13 cellular contexts compared by ENCODE assay signal in genomic region chr5:80962630-80963520, GRCh38. TPM values are rescaled to one million over a fixed set of nuclear protein-coding genes. Genes with fewer than 3 reads are reported as not detected.
A peak's percentile ranks its signal among the peaks of the same experiment; 100 is the strongest.
DNase-seq lines count a peak whose midpoint lies in the region; ATAC-seq, FAIRE-seq and TF ChIP-seq lines count a peak whose summit lies in the region.
"Had no signal": no experiment of that assay in that cellular context is flagged by ENCODE, and none has a peak within 500 bp of the region (broad histone marks: within the 10 kb centered on the region; RNA-seq: fewer than 3 reads in every experiment).

No MANE protein-coding gene starts in this region.

- peaks cover 2 to 4% of the 10 kb centered on the region in 2 experiments for H3K4me1 ChIP-seq in trophoblast cell (ENCODE audit: control insufficient read depth in 1 of 2, insufficient read depth in 2 of 2, low read length in 2 of 2)

- no peak overlapping the region for H4K12ac ChIP-seq in trophoblast cell (ENCODE audit: low read depth, low read length)

- H2BK12ac ChIP-seq in trophoblast cell (ENCODE audit: low read length) = no peak overlapping the region

- POLR2A ChIA-PET in activated naive CD8-positive, alpha-beta T cell treated with anti-CD3 and anti-CD28 coated beads, Interleukin-2, amount 10 ng/mL, durations not matched to agents 7 days and 5 days (lab: Charles Lee) = interaction anchor here (1.0 kb wide), 1 partner anchor 44 kb away, joined by 3 read pairs; no protein-coding TSS in a partner anchor

- no peak for DNase-seq in T-helper 2 cell treated with Interferon-gamma antibody and Interleukin-4, amounts not matched to agents 5 μg/mL and 100 μg/mL, for 36 hours (ENCODE audit: low spot score)
- DNase-seq in T-helper 2 cell (no peak), H54 (ENCODE audit: insufficient read length, low spot score) (no peak), trophoblast cell (no peak), WERI-Rb-1 (no peak), DMS79 (lab: John Stamatoyannopoulos, UW) (no peak)
- DNase-seq in activated naive CD8-positive, alpha-beta T cell treated with anti-CD3 and anti-CD28 coated beads, Interleukin-2, amount 10 ng/mL, durations not matched to agents 7 days and 5 days = no peak
- DNase-seq in stimulated activated naive B cell treated with anti-CD40 and anti-IgM and Interleukin-4, amounts not matched to agents 10 μg/mL and 1 μg/mL and 100 μg/mL, for 72 hours = no peak
- DNase-seq: NCI-H187 treated with DMSO at 0.1 percent for 48 hours, NCI-H774, nephron progenitor cell had no signal

- H3K9me3 Mint-ChIP-seq in T-helper 2 cell treated with Interferon-gamma antibody and Interleukin-4, amounts not matched to agents 5 μg/mL and 100 μg/mL, for 36 hours = no peaks in the 10 kb centered on the region
- no peaks in the 10 kb centered on the region for H3K9me3 Mint-ChIP-seq in activated naive CD8-positive, alpha-beta T cell treated with anti-CD3 and anti-CD28 coated beads, Interleukin-2, amount 10 ng/mL, durations not matched to agents 7 days and 5 days
- H3K9me3 Mint-ChIP-seq in stimulated activated naive B cell treated with anti-CD40 and anti-IgM and Interleukin-4, amounts not matched to agents 10 μg/mL and 1 μg/mL and 100 μg/mL, for 72 hours = no peaks in the 10 kb centered on the region
- H3K9me3 Mint-ChIP-seq: nephron progenitor cell had no signal

- no peak overlapping the region for H3K18ac ChIP-seq in trophoblast cell (ENCODE audit: low read length)

- H3K4me1 Mint-ChIP-seq in T-helper 2 cell treated with Interferon-gamma antibody and Interleukin-4, amounts not matched to agents 5 μg/mL and 100 μg/mL, for 36 hours (ENCODE audit: low read depth) = peaks cover 46% of the 10 kb centered on the region
- H3K4me1 Mint-ChIP-seq in activated naive CD8-positive, alpha-beta T cell treated with anti-CD3 and anti-CD28 coated beads, Interleukin-2, amount 10 ng/mL, durations not matched to agents 7 days and 5 days = peaks cover 45% of the 10 kb centered on the region
- peaks cover 13 to 19% of the 10 kb centered on the region in 2 donors for H3K4me1 Mint-ChIP-seq in stimulated activated naive B cell treated with anti-CD40 and anti-IgM and Interleukin-4, amounts not matched to agents 10 μg/mL and 1 μg/mL and 100 μg/mL, for 72 hours

- H4K91ac ChIP-seq in trophoblast cell (ENCODE audit: low read depth, low read length) = no peak overlapping the region

- no peak for ATAC-seq in activated naive CD8-positive, alpha-beta T cell treated with anti-CD3 and anti-CD28 coated beads, Interleukin-2, amount 10 ng/mL, durations not matched to agents 7 days and 5 days (ENCODE audit: low read depth)
- ATAC-seq in stimulated activated naive B cell treated with anti-CD40 and anti-IgM and Interleukin-4, amounts not matched to agents 10 μg/mL and 1 μg/mL and 100 μg/mL, for 72 hours (replicated peaks) = no peak

- no CpG with 5 or more reads among the region's 2 CpGs for WGBS in trophoblast cell (ENCODE audit: extremely low coverage, insufficient coverage, insufficient read length)

- H3K9me3 ChIP-seq in trophoblast cell (ENCODE audit: insufficient read depth, low read depth, low read length) (peaks cover 2% of the 10 kb centered on the region), WERI-Rb-1 (ENCODE audit: severe bottlenecking) (peaks cover 2% of the 10 kb centered on the region)

- H3K27ac ChIP-seq in trophoblast cell (ENCODE audit: low read depth, low read length) (no peak overlapping the region), WERI-Rb-1 (no peak overlapping the region)

- H3K27me3 ChIP-seq in trophoblast cell (ENCODE audit: insufficient read depth, low read length) = no peaks in the 10 kb centered on the region
- no peaks in the 10 kb centered on the region for H3K27me3 ChIP-seq in WERI-Rb-1 (ENCODE audit: insufficient read depth, low read depth, severe bottlenecking)

- H3K36me3 Mint-ChIP-seq in T-helper 2 cell treated with Interferon-gamma antibody and Interleukin-4, amounts not matched to agents 5 μg/mL and 100 μg/mL, for 36 hours (ENCODE audit: low read depth) = no peaks in the 10 kb centered on the region
- H3K36me3 Mint-ChIP-seq in activated naive CD8-positive, alpha-beta T cell treated with anti-CD3 and anti-CD28 coated beads, Interleukin-2, amount 10 ng/mL, durations not matched to agents 7 days and 5 days = peaks cover 1% of the 10 kb centered on the region
- peaks cover 0 to 5% of the 10 kb centered on the region in 2 donors for H3K36me3 Mint-ChIP-seq in stimulated activated naive B cell treated with anti-CD40 and anti-IgM and Interleukin-4, amounts not matched to agents 10 μg/mL and 1 μg/mL and 100 μg/mL, for 72 hours

- peaks cover 24% of the 10 kb centered on the region for H3K79me2 ChIP-seq in trophoblast cell (ENCODE audit: control insufficient read depth, insufficient read depth, low read length, poor library complexity)

- peaks cover 0 to 2% of the 10 kb centered on the region in 2 experiments for H3K36me3 ChIP-seq in trophoblast cell (ENCODE audit: control insufficient read depth in 1 of 2, insufficient read depth in 2 of 2, low read length in 2 of 2)
- no peaks in the 10 kb centered on the region for H3K36me3 ChIP-seq in WERI-Rb-1

- peak overlapping the region; percentile 44 for H2BK5ac ChIP-seq in trophoblast cell (ENCODE audit: low read depth, low read length, poor library complexity)

- H3K4ac ChIP-seq in trophoblast cell (ENCODE audit: low read depth, low read length) = peak overlapping the region; percentile 97

- no peak overlapping the region for H2AFZ ChIP-seq in trophoblast cell (ENCODE audit: insufficient read depth, low read length, poor library complexity)

- H2AK5ac ChIP-seq in trophoblast cell (ENCODE audit: low read length) = no peak overlapping the region

- H3K27ac Mint-ChIP-seq in T-helper 2 cell treated with Interferon-gamma antibody and Interleukin-4, amounts not matched to agents 5 μg/mL and 100 μg/mL, for 36 hours = no peak overlapping the region
- no peak overlapping the region for H3K27ac Mint-ChIP-seq in activated naive CD8-positive, alpha-beta T cell treated with anti-CD3 and anti-CD28 coated beads, Interleukin-2, amount 10 ng/mL, durations not matched to agents 7 days and 5 days
- H3K27ac Mint-ChIP-seq in stimulated activated naive B cell treated with anti-CD40 and anti-IgM and Interleukin-4, amounts not matched to agents 10 μg/mL and 1 μg/mL and 100 μg/mL, for 72 hours = no peak overlapping the region
- H3K27ac Mint-ChIP-seq: nephron progenitor cell had no signal

- FAIRE-seq in H54 (lab: Jason Lieb, UNC) = peak; percentile 20
- FAIRE-seq: A204.1, bronchial epithelial cell had no signal

- peak overlapping the region; percentile 44 for H3K4me3 Mint-ChIP-seq in T-helper 2 cell treated with Interferon-gamma antibody and Interleukin-4, amounts not matched to agents 5 μg/mL and 100 μg/mL, for 36 hours
- peak overlapping the region; percentile 15 for H3K4me3 Mint-ChIP-seq in activated naive CD8-positive, alpha-beta T cell treated with anti-CD3 and anti-CD28 coated beads, Interleukin-2, amount 10 ng/mL, durations not matched to agents 7 days and 5 days
- H3K4me3 Mint-ChIP-seq in stimulated activated naive B cell treated with anti-CD40 and anti-IgM and Interleukin-4, amounts not matched to agents 10 μg/mL and 1 μg/mL and 100 μg/mL, for 72 hours = no peak overlapping the region
- H3K4me3 Mint-ChIP-seq: nephron progenitor cell had no signal

- no peak overlapping the region for H4K8ac ChIP-seq in trophoblast cell (ENCODE audit: low read depth, low read length)

- H3K23ac ChIP-seq in trophoblast cell (ENCODE audit: low read length) = no peak overlapping the region

- no peak for TF ChIP-seq CTCF in WERI-Rb-1 (IDR thresholded peaks at IDR 0.05; ENCODE audit: low read depth, low read length)

- peak overlapping the region; percentile 60 for H3K9ac ChIP-seq in trophoblast cell (ENCODE audit: low read length)

- no peak overlapping the region for H2BK120ac ChIP-seq in trophoblast cell (ENCODE audit: insufficient read depth, low read length, poor library complexity)

- H3K4me2 ChIP-seq in trophoblast cell (ENCODE audit: low read length) = peak overlapping the region; percentile 67

- TF ChIP-seq POLR2A in H54 (IDR thresholded peaks at IDR 0.05; ENCODE audit: low read depth, low read length) = no peak

- H3K27me3 Mint-ChIP-seq in T-helper 2 cell treated with Interferon-gamma antibody and Interleukin-4, amounts not matched to agents 5 μg/mL and 100 μg/mL, for 36 hours (ENCODE audit: low read depth) = peaks cover 5% of the 10 kb centered on the region
- no peaks in the 10 kb centered on the region for H3K27me3 Mint-ChIP-seq in activated naive CD8-positive, alpha-beta T cell treated with anti-CD3 and anti-CD28 coated beads, Interleukin-2, amount 10 ng/mL, durations not matched to agents 7 days and 5 days
- peaks cover 31 to 38% of the 10 kb centered on the region in 2 donors for H3K27me3 Mint-ChIP-seq in stimulated activated naive B cell treated with anti-CD40 and anti-IgM and Interleukin-4, amounts not matched to agents 10 μg/mL and 1 μg/mL and 100 μg/mL, for 72 hours

- H3K14ac ChIP-seq in trophoblast cell (ENCODE audit: low read length) = no peak overlapping the region

- no peak overlapping the region for H3K4me3 ChIP-seq in trophoblast cell (ENCODE audit: low read depth, low read length)
- H3K4me3 ChIP-seq in WERI-Rb-1 (ENCODE audit: low read depth, low read length) = no peak overlapping the region

- H3K79me1 ChIP-seq in trophoblast cell (ENCODE audit: low read length) = peaks cover 27% of the 10 kb centered on the region

RNA-seq across cellular contexts. Expression of gene RASGRF2, which starts 2.7 kb away (rescaled TPM):
- total RNA-seq in activated naive CD8-positive, alpha-beta T cell treated with anti-CD3 and anti-CD28 coated beads, Interleukin-2, amount 10 ng/mL, durations not matched to agents 7 days and 5 days = 10 to 100 TPM; 18.8 to 19.3 TPM
- polyA plus RNA-seq in trophoblast cell (2013) = 93.8 and 95.6 TPM in 2 replicates

Comparison
In these comparisons a context has a peak if more than half of its experiments do, and no peak if none do; other contexts are left out.
1. H3K4me3 Mint-ChIP-seq: peak in T-helper 2 cell treated with Interferon-gamma antibody and Interleukin-4, amounts not matched to agents 5 μg/mL and 100 μg/mL, for 36 hours (single experiment) and activated naive CD8-positive, alpha-beta T cell treated with anti-CD3 and anti-CD28 coated beads, Interleukin-2, amount 10 ng/mL, durations not matched to agents 7 days and 5 days (single experiment); none in stimulated activated naive B cell treated with anti-CD40 and anti-IgM and Interleukin-4, amounts not matched to agents 10 μg/mL and 1 μg/mL and 100 μg/mL, for 72 hours (0 of 2).